ENCODE assay signal across 2 cellular contexts in the genomic region with DNA sequence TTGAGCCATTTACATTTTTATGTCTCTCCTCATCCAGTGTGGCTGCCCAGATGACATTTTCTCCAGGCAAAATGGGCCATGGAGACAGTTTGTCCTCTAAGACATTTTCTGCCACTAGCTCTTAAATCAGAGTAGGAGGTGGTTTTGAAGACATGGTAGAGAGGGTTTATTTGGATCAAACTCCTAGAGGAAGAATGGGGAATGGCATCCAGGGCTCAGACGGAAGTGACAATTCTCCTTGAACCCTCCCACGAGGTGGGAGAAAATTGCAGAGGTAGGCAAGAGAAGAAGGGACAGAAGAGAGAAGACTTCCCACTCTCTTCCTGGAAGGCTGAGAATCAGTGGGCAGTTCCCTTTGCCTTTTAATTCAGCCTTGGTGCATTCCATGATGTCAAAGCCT.
TF ChIP-seq lines count a peak whose summit lies in the region.

No MANE protein-coding gene starts in this region.

TF ChIP-seq in GM23338, 12 proteins besides CTCF, POLR2A, EP300 and RAD21 (continues in another document):
- TF ChIP-seq, protein P1, sequence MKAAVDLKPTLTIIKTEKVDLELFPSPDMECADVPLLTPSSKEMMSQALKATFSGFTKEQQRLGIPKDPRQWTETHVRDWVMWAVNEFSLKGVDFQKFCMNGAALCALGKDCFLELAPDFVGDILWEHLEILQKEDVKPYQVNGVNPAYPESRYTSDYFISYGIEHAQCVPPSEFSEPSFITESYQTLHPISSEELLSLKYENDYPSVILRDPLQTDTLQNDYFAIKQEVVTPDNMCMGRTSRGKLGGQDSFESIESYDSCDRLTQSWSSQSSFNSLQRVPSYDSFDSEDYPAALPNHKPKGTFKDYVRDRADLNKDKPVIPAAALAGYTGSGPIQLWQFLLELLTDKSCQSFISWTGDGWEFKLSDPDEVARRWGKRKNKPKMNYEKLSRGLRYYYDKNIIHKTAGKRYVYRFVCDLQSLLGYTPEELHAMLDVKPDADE (IDR thresholded peaks at IDR 0.05), result no peak
- TF ChIP-seq, protein P2, sequence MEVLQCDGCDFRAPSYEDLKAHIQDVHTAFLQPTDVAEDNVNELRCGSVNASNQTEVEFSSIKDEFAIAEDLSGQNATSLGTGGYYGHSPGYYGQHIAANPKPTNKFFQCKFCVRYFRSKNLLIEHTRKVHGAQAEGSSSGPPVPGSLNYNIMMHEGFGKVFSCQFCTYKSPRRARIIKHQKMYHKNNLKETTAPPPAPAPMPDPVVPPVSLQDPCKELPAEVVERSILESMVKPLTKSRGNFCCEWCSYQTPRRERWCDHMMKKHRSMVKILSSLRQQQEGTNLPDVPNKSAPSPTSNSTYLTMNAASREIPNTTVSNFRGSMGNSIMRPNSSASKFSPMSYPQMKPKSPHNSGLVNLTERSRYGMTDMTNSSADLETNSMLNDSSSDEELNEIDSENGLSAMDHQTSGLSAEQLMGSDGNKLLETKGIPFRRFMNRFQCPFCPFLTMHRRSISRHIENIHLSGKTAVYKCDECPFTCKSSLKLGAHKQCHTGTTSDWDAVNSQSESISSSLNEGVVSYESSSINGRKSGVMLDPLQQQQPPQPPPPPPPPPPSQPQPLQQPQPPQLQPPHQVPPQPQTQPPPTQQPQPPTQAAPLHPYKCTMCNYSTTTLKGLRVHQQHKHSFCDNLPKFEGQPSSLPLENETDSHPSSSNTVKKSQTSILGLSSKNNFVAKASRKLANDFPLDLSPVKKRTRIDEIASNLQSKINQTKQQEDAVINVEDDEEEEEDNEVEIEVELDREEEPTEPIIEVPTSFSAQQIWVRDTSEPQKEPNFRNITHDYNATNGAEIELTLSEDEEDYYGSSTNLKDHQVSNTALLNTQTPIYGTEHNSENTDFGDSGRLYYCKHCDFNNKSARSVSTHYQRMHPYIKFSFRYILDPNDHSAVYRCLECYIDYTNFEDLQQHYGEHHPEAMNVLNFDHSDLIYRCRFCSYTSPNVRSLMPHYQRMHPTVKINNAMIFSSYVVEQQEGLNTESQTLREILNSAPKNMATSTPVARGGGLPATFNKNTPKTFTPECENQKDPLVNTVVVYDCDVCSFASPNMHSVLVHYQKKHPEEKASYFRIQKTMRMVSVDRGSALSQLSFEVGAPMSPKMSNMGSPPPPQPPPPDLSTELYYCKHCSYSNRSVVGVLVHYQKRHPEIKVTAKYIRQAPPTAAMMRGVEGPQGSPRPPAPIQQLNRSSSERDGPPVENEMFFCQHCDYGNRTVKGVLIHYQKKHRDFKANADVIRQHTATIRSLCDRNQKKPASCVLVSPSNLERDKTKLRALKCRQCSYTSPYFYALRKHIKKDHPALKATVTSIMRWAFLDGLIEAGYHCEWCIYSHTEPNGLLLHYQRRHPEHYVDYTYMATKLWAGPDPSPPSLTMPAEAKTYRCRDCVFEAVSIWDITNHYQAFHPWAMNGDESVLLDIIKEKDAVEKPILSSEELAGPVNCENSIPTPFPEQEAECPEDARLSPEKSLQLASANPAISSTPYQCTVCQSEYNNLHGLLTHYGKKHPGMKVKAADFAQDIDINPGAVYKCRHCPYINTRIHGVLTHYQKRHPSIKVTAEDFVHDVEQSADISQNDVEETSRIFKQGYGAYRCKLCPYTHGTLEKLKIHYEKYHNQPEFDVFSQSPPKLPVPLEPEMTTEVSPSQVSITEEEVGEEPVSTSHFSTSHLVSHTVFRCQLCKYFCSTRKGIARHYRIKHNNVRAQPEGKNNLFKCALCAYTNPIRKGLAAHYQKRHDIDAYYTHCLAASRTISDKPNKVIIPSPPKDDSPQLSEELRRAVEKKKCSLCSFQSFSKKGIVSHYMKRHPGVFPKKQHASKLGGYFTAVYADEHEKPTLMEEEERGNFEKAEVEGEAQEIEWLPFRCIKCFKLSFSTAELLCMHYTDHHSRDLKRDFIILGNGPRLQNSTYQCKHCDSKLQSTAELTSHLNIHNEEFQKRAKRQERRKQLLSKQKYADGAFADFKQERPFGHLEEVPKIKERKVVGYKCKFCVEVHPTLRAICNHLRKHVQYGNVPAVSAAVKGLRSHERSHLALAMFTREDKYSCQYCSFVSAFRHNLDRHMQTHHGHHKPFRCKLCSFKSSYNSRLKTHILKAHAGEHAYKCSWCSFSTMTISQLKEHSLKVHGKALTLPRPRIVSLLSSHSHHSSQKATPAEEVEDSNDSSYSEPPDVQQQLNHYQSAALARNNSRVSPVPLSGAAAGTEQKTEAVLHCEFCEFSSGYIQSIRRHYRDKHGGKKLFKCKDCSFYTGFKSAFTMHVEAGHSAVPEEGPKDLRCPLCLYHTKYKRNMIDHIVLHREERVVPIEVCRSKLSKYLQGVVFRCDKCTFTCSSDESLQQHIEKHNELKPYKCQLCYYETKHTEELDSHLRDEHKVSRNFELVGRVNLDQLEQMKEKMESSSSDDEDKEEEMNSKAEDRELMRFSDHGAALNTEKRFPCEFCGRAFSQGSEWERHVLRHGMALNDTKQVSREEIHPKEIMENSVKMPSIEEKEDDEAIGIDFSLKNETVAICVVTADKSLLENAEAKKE (CRISPR knock-in tag; IDR thresholded peaks at IDR 0.05), result no peak
- no peak for TF ChIP-seq ZNF331 (CRISPR knock-in tag; IDR thresholded peaks at IDR 0.05; ENCODE audit: low read depth)
- TF ChIP-seq EZH2 (IDR thresholded peaks at IDR 0.05; ENCODE audit: low read depth, unreplicated experiment), result no peak
- no peak for TF ChIP-seq NANOG (IDR thresholded peaks at IDR 0.05; ENCODE audit: borderline replicate concordance)
- TF ChIP-seq CREB1 (CRISPR knock-in tag; IDR thresholded peaks at IDR 0.05; ENCODE audit: low read depth), result no peak
- TF ChIP-seq JUNB (IDR thresholded peaks at IDR 0.05; ENCODE audit: unreplicated experiment), result no peak
- no peak for TF ChIP-seq EZH2phosphoT487 (IDR thresholded peaks at IDR 0.05; ENCODE audit: unreplicated experiment)
- TF ChIP-seq ZNF114 (CRISPR knock-in tag; IDR thresholded peaks at IDR 0.05), result no peak
- TF ChIP-seq, protein P3, sequence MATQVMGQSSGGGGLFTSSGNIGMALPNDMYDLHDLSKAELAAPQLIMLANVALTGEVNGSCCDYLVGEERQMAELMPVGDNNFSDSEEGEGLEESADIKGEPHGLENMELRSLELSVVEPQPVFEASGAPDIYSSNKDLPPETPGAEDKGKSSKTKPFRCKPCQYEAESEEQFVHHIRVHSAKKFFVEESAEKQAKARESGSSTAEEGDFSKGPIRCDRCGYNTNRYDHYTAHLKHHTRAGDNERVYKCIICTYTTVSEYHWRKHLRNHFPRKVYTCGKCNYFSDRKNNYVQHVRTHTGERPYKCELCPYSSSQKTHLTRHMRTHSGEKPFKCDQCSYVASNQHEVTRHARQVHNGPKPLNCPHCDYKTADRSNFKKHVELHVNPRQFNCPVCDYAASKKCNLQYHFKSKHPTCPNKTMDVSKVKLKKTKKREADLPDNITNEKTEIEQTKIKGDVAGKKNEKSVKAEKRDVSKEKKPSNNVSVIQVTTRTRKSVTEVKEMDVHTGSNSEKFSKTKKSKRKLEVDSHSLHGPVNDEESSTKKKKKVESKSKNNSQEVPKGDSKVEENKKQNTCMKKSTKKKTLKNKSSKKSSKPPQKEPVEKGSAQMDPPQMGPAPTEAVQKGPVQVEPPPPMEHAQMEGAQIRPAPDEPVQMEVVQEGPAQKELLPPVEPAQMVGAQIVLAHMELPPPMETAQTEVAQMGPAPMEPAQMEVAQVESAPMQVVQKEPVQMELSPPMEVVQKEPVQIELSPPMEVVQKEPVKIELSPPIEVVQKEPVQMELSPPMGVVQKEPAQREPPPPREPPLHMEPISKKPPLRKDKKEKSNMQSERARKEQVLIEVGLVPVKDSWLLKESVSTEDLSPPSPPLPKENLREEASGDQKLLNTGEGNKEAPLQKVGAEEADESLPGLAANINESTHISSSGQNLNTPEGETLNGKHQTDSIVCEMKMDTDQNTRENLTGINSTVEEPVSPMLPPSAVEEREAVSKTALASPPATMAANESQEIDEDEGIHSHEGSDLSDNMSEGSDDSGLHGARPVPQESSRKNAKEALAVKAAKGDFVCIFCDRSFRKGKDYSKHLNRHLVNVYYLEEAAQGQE (IDR thresholded peaks at IDR 0.05; ENCODE audit: unreplicated experiment), result no peak

TF ChIP-seq in H1, 55 proteins besides CTCF, POLR2A, EP300 and RAD21 (continued from another document):
- TF ChIP-seq CTBP2 (IDR thresholded peaks at IDR 0.05; ENCODE audit: borderline replicate concordance, insufficient read depth, insufficient read length, low read length) (no peak), TEAD4 (IDR thresholded peaks at IDR 0.05; ENCODE audit: low read depth, low read length) (no peak), ASH2L (IDR thresholded peaks at IDR 0.05; ENCODE audit: low read length) (no peak), BACH1 (IDR thresholded peaks at IDR 0.05; ENCODE audit: low read length) (no peak), EGR1 (IDR thresholded peaks at IDR 0.05; ENCODE audit: borderline replicate concordance, low read depth, low read length) (no peak), BRCA1 (IDR thresholded peaks at IDR 0.05; ENCODE audit: low read depth, low read length) (no peak), TBP (IDR thresholded peaks at IDR 0.05; ENCODE audit: low read depth, low read length) (no peak), GABPA (IDR thresholded peaks at IDR 0.05; ENCODE audit: borderline replicate concordance, insufficient read depth, low read length) (no peak), PHF8 (conservative IDR thresholded peaks at IDR 0.05; ENCODE audit: low read depth, low read length) (no peak), BCL11A (IDR thresholded peaks at IDR 0.05; ENCODE audit: low read depth in 2 of 2, low read length in 2 of 2) (no peak), CREB1 (IDR thresholded peaks at IDR 0.05) (no peak)
